Comparison of ENCODE assay signal across 1 cellular context in genomic region chr10:28769147-28769604, GRCh38.
A peak's percentile ranks its signal among the peaks of the same experiment; 100 is the strongest.
TF ChIP-seq lines count a peak whose summit lies in the region.

No MANE protein-coding gene starts in this region.

TF ChIP-seq in HepG2, 621 proteins besides CTCF, POLR2A, EP300 and RAD21 (continued from another document and continues in another):
- TF ChIP-seq, protein P1, sequence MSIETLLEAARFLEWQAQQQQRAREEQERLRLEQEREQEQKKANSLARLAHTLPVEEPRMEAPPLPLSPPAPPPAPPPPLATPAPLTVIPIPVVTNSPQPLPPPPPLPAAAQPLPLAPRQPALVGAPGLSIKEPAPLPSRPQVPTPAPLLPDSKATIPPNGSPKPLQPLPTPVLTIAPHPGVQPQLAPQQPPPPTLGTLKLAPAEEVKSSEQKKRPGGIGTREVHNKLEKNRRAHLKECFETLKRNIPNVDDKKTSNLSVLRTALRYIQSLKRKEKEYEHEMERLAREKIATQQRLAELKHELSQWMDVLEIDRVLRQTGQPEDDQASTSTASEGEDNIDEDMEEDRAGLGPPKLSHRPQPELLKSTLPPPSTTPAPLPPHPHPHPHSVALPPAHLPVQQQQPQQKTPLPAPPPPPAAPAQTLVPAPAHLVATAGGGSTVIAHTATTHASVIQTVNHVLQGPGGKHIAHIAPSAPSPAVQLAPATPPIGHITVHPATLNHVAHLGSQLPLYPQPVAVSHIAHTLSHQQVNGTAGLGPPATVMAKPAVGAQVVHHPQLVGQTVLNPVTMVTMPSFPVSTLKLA (IDR thresholded peaks at IDR 0.05) = no peak
- TF ChIP-seq GATA4 (IDR thresholded peaks at IDR 0.05; ENCODE audit: borderline replicate concordance, low read depth) (peak; percentile 22; the same call in 1 of the 2 replicates), SETDB1 (CRISPR knock-in tag; IDR thresholded peaks at IDR 0.05; ENCODE audit: borderline replicate concordance) (no peak), RFX3 (CRISPR knock-in tag; IDR thresholded peaks at IDR 0.05) (no peak), NFE2 (CRISPR knock-in tag; IDR thresholded peaks at IDR 0.05) (no peak), FOXA3 (CRISPR knock-in tag; IDR thresholded peaks at IDR 0.05) (peak; percentile 79), RARA (CRISPR knock-in tag; IDR thresholded peaks at IDR 0.05) (peak; percentile 33; the same call in 1 of the 2 replicates), SP140L (CRISPR knock-in tag; IDR thresholded peaks at IDR 0.05; ENCODE audit: borderline replicate concordance) (no peak), HNF4G (IDR thresholded peaks at IDR 0.05; ENCODE audit: borderline replicate concordance, low read depth, low read length) (0 out of 2 replicates have a peak, but pooled peaks have one; percentile 6), HNF4G (CRISPR knock-in tag; IDR thresholded peaks at IDR 0.05; ENCODE audit: borderline replicate concordance, low read depth) (no peak), NCOR1 (IDR thresholded peaks at IDR 0.05; ENCODE audit: borderline replicate concordance, low read length) (peak; percentile 36; the same call in 1 of the 2 replicates), FOXP1 (IDR thresholded peaks at IDR 0.05) (no peak), FOXP1 (CRISPR knock-in tag; IDR thresholded peaks at IDR 0.05) (peak; percentile 29; the same call in 1 of the 2 replicates), SKI (IDR thresholded peaks at IDR 0.05; ENCODE audit: partially characterized antibody) (peak; percentile 40), ZNF460 (CRISPR knock-in tag; IDR thresholded peaks at IDR 0.05; ENCODE audit: borderline replicate concordance) (no peak), TBX3 (IDR thresholded peaks at IDR 0.05; ENCODE audit: borderline replicate concordance) (peak; percentile 21; the same call in 1 of the 2 replicates), NFE2L2 (IDR thresholded peaks at IDR 0.05; ENCODE audit: low read length) (no peak), GATAD1 (CRISPR knock-in tag; IDR thresholded peaks at IDR 0.05) (no peak), CSRNP2 (CRISPR knock-in tag; conservative IDR thresholded peaks at IDR 0.05; ENCODE audit: low read depth) (no peak), TMF1 (CRISPR knock-in tag; IDR thresholded peaks at IDR 0.05; ENCODE audit: low read depth) (no peak), TEAD3 (CRISPR knock-in tag; optimal IDR thresholded peaks at IDR 0.05; ENCODE audit: borderline replicate concordance) (peak; percentile 56), FOSL2 (CRISPR knock-in tag; IDR thresholded peaks at IDR 0.05) (peak; percentile 42; the same call in 1 of the 2 replicates), MTA1 (CRISPR knock-in tag; IDR thresholded peaks at IDR 0.05; ENCODE audit: borderline replicate concordance) (no peak), SIX1 (CRISPR knock-in tag; IDR thresholded peaks at IDR 0.05; ENCODE audit: borderline replicate concordance) (0 out of 2 replicates have a peak, but pooled peaks have one; percentile 43), ZNF644 (CRISPR knock-in tag; IDR thresholded peaks at IDR 0.05; ENCODE audit: low read depth) (peak; percentile 73), POGZ (CRISPR knock-in tag; IDR thresholded peaks at IDR 0.05) (peak; percentile 62; the same call in 1 of the 2 replicates), ZNF160 (CRISPR knock-in tag; IDR thresholded peaks at IDR 0.05) (no peak), AHDC1 (CRISPR knock-in tag; IDR thresholded peaks at IDR 0.05; ENCODE audit: borderline replicate concordance) (peak; percentile 75; the same call in 1 of the 2 replicates), ZNF496 (CRISPR knock-in tag; IDR thresholded peaks at IDR 0.05; ENCODE audit: insufficient replicate concordance) (no peak)
- TF ChIP-seq, protein P2, sequence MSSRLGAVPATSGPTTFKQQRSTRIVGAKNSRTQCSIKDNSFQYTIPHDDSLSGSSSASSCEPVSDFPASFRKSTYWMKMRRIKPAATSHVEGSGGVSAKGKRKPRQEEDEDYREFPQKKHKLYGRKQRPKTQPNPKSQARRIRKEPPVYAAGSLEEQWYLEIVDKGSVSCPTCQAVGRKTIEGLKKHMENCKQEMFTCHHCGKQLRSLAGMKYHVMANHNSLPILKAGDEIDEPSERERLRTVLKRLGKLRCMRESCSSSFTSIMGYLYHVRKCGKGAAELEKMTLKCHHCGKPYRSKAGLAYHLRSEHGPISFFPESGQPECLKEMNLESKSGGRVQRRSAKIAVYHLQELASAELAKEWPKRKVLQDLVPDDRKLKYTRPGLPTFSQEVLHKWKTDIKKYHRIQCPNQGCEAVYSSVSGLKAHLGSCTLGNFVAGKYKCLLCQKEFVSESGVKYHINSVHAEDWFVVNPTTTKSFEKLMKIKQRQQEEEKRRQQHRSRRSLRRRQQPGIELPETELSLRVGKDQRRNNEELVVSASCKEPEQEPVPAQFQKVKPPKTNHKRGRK (CRISPR knock-in tag; IDR thresholded peaks at IDR 0.05) = no peak
- TF ChIP-seq, protein P3, sequence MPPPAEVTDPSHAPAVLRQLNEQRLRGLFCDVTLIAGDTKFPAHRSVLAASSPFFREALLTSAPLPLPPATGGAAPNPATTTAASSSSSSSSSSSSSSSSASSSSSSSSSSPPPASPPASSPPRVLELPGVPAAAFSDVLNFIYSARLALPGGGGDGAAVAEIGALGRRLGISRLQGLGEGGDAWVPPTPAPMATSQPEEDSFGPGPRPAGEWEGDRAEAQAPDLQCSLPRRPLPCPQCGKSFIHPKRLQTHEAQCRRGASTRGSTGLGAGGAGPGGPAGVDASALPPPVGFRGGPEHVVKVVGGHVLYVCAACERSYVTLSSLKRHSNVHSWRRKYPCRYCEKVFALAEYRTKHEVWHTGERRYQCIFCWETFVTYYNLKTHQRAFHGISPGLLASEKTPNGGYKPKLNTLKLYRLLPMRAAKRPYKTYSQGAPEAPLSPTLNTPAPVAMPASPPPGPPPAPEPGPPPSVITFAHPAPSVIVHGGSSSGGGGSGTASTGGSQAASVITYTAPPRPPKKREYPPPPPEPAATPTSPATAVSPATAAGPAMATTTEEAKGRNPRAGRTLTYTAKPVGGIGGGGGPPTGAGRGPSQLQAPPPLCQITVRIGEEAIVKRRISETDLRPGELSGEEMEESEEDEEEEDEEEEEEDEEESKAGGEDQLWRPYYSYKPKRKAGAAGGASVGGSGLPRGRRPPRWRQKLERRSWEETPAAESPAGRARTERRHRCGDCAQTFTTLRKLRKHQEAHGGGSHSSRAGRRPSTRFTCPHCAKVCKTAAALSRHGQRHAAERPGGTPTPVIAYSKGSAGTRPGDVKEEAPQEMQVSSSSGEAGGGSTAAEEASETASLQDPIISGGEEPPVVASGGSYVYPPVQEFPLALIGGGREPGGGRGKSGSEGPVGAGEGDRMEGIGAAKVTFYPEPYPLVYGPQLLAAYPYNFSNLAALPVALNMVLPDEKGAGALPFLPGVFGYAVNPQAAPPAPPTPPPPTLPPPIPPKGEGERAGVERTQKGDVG (CRISPR knock-in tag; IDR thresholded peaks at IDR 0.05; ENCODE audit: borderline replicate concordance) = no peak
- TF ChIP-seq, protein P4, sequence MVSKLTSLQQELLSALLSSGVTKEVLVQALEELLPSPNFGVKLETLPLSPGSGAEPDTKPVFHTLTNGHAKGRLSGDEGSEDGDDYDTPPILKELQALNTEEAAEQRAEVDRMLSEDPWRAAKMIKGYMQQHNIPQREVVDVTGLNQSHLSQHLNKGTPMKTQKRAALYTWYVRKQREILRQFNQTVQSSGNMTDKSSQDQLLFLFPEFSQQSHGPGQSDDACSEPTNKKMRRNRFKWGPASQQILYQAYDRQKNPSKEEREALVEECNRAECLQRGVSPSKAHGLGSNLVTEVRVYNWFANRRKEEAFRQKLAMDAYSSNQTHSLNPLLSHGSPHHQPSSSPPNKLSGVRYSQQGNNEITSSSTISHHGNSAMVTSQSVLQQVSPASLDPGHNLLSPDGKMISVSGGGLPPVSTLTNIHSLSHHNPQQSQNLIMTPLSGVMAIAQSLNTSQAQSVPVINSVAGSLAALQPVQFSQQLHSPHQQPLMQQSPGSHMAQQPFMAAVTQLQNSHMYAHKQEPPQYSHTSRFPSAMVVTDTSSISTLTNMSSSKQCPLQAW (CRISPR knock-in tag; IDR thresholded peaks at IDR 0.05) = peak; percentile 85; the same call in 1 of the 2 replicates
- TF ChIP-seq, protein P5, sequence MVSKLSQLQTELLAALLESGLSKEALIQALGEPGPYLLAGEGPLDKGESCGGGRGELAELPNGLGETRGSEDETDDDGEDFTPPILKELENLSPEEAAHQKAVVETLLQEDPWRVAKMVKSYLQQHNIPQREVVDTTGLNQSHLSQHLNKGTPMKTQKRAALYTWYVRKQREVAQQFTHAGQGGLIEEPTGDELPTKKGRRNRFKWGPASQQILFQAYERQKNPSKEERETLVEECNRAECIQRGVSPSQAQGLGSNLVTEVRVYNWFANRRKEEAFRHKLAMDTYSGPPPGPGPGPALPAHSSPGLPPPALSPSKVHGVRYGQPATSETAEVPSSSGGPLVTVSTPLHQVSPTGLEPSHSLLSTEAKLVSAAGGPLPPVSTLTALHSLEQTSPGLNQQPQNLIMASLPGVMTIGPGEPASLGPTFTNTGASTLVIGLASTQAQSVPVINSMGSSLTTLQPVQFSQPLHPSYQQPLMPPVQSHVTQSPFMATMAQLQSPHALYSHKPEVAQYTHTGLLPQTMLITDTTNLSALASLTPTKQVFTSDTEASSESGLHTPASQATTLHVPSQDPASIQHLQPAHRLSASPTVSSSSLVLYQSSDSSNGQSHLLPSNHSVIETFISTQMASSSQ (IDR thresholded peaks at IDR 0.05; ENCODE audit: low read depth) = no peak; the same call in none of the 2 replicates
- TF ChIP-seq, protein P5 (CRISPR knock-in tag; IDR thresholded peaks at IDR 0.05; ENCODE audit: borderline replicate concordance) = peak; percentile 45; the same call in 1 of the 2 replicates
- TF ChIP-seq, protein P6, sequence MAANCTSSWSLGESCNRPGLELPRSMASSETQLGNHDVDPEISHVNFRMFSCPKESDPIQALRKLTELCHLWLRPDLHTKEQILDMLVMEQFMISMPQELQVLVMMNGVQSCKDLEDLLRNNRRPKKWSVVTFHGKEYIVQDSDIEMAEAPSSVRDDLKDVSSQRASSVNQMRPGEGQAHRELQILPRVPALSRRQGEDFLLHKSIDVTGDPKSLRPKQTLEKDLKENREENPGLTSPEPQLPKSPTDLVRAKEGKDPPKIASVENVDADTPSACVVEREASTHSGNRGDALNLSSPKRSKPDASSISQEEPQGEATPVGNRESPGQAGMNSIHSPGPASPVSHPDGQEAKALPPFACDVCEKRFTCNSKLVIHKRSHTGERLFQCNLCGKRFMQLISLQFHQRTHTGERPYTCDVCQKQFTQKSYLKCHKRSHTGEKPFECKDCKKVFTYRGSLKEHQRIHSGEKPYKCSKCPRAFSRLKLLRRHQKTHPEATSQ (CRISPR knock-in tag; IDR thresholded peaks at IDR 0.05; ENCODE audit: borderline replicate concordance) = no peak
